ENCODE assay signal across 1 cellular context in the genomic region with DNA sequence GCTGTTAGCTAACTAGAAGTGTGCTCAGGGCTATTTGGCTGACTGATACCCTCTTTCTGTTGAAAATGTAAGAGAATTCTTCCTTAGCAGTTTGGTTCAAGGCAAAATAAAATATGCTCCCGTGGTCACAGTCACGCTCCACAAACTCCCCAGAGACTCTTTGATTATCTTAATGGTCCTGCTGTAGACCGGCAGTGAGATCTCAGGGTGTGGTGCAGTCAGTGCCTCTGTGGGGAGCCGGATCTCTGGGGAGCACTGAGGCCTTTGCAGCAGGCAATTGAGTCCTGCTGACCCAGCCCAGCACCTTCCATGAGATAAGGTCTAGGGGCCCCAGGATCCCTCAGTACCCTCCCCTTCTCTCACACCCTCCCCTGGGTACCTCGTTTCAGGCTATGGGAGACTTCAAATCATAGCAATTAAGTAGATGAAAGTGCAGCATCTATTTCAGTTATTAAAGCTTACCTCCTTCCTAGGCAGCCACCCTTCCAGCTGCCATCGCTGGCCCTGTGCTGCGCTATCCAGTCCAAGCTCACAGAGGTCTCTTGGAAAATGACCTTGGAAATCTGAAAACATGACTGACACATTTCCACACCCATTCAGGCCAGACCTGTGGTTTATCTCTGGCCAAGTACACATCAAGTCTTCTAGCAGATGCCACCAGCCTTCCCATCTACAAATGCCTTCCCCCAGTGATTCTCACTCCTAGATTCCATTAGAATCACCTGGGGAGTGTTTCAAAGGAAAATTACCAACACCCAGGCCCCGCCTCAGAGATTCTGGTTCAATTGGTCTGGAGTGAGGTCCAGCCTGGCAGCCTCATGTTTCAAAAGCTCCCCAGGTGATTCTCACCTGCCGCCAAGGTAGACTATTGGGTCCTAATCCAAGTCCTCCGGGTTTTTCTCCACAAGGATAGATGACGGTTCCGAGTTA.
TF ChIP-seq lines count a peak whose summit lies in the region.

No MANE protein-coding gene starts in this region.

TF ChIP-seq in HEK293, 187 proteins besides CTCF, POLR2A, EP300 and RAD21 (continued from another document):
- TF ChIP-seq OSR2 (tag by site-specific recombination; IDR thresholded peaks at IDR 0.05) (0 out of 2 replicates have a peak, but pooled peaks have one; percentile 17), GLIS1 (tag by site-specific recombination; IDR thresholded peaks at IDR 0.05) (peak; percentile 64), ZNF416 (tag by site-specific recombination; IDR thresholded peaks at IDR 0.05) (no peak)
TF ChIP-seq in HEK293: peak in this region for 4.
